In genomic region chr19:1232231-1232637, GRCh38 we compare ENCODE assay signal across 16 cellular contexts. TPM values are rescaled to one million over a fixed set of nuclear protein-coding genes. Genes with fewer than 3 reads are reported as not detected.
DNase-seq lines count a peak whose midpoint lies in the region; TF ChIP-seq lines count a peak whose summit lies in the region.
"Had no signal": no experiment of that assay in that cellular context is flagged by ENCODE, and none has a peak within 500 bp of the region (broad histone marks: within the 10 kb centered on the region; RNA-seq: fewer than 3 reads in every experiment).

No MANE protein-coding gene starts in this region.

- H3K27me3 ChIP-seq in mammary epithelial cell (ENCODE audit: insufficient read depth, low read length) = no peaks in the 10 kb centered on the region
- peaks cover 0 to 11% (median 2%) of the 10 kb centered on the region in 4 donors for H3K27me3 ChIP-seq in esophagus muscularis mucosa
- H3K27me3 ChIP-seq in vagina = no peaks in the 10 kb centered on the region

- H3K4me2 ChIP-seq in mammary epithelial cell (ENCODE audit: insufficient read depth, low read depth, low read length) = no peak overlapping the region

- intact Hi-C loops in MCF 10A (cut with micrococcal nuclease) (no loop called here), mammary epithelial cell (cut with micrococcal nuclease) (no loop called here), esophagus muscularis mucosa (cut with DNase I) (no loop called here), vagina (cut with DNase I) (no loop called here)

- TF ChIP-seq CTCF in MCF 10A (IDR thresholded peaks at IDR 0.05; ENCODE audit: unreplicated experiment) = no peak
- TF ChIP-seq CTCF in mammary epithelial cell (conservative IDR thresholded peaks at IDR 0.05 in 1 of 2, IDR thresholded peaks at IDR 0.05 in 1 of 2; ENCODE audit: extremely low read depth in 1 of 2, insufficient read depth in 1 of 2, low read depth in 1 of 2, low read length in 2 of 2) = no peak
- no peak for TF ChIP-seq CTCF in esophagus muscularis mucosa (IDR thresholded peaks at IDR 0.05)
- no peak for TF ChIP-seq CTCF in mesothelial cell of epicardium (IDR thresholded peaks at IDR 0.05; ENCODE audit: unreplicated experiment)
- TF ChIP-seq CTCF in vagina (IDR thresholded peaks at IDR 0.05) = no peak
- TF ChIP-seq CTCF in foreskin fibroblast (IDR thresholded peaks at IDR 0.05; ENCODE audit: low read depth, low read length) = no peak
- TF ChIP-seq CTCF in progenitor cell of endocrine pancreas (IDR thresholded peaks at IDR 0.05; ENCODE audit: unreplicated experiment) = no peak

- TF ChIP-seq POLR2A in esophagus muscularis mucosa (IDR thresholded peaks at IDR 0.05; ENCODE audit: low read depth) = no peak
- no peak for TF ChIP-seq POLR2A in vagina (IDR thresholded peaks at IDR 0.05)

- H3K27ac Mint-ChIP-seq in MCF 10A (ENCODE audit: low read depth, unreplicated experiment) (peak overlapping the region; percentile 27), mesothelial cell of epicardium (peak overlapping the region; percentile 86), progenitor cell of endocrine pancreas (no peak overlapping the region)

- H3K27me3 Mint-ChIP-seq in MCF 10A (ENCODE audit: insufficient read depth, unreplicated experiment) = no peaks in the 10 kb centered on the region
- no peaks in the 10 kb centered on the region for H3K27me3 Mint-ChIP-seq in mesothelial cell of epicardium (ENCODE audit: low read depth)
- no peaks in the 10 kb centered on the region for H3K27me3 Mint-ChIP-seq in progenitor cell of endocrine pancreas
- H3K27me3 Mint-ChIP-seq: naive B cell had no signal

- H3K36me3 Mint-ChIP-seq in MCF 10A (ENCODE audit: insufficient read depth, unreplicated experiment) (peaks cover 5% of the 10 kb centered on the region), mesothelial cell of epicardium (peaks cover 3% of the 10 kb centered on the region), progenitor cell of endocrine pancreas (ENCODE audit: insufficient read depth) (peaks cover 7% of the 10 kb centered on the region)
- H3K36me3 Mint-ChIP-seq: naive B cell had no signal

- POLR2A ChIA-PET in MCF 10A (lab: Yijun Ruan, JAX) = interaction anchor here (0.6 to 1.0 kb wide), 3 partner anchors 15 to 128 kb away, joined by 3 to 4 read pairs (median 4); partner anchors contain the start of gene GPX4

- H3K9ac ChIP-seq in mammary epithelial cell (ENCODE audit: insufficient read depth, low read length) = no peak overlapping the region
- H3K9ac ChIP-seq: GM23248 had no signal

- no peaks in the 10 kb centered on the region for H3K9me3 Mint-ChIP-seq in MCF 10A (ENCODE audit: unreplicated experiment)
- H3K9me3 Mint-ChIP-seq in mesothelial cell of epicardium = no peaks in the 10 kb centered on the region
- H3K9me3 Mint-ChIP-seq in progenitor cell of endocrine pancreas (ENCODE audit: low read depth) = no peaks in the 10 kb centered on the region
- H3K9me3 Mint-ChIP-seq: naive B cell had no signal

- H3K9me3 ChIP-seq in mammary epithelial cell (replicated peaks; ENCODE audit: insufficient read depth, low read length) (no peaks in the 10 kb centered on the region), esophagus muscularis mucosa (no peaks in the 10 kb centered on the region), vagina (no peaks in the 10 kb centered on the region)
- H3K9me3 ChIP-seq: tibial artery had no signal

- H3K4me3 Mint-ChIP-seq in MCF 10A (ENCODE audit: unreplicated experiment) (no peak overlapping the region), mesothelial cell of epicardium (peak overlapping the region; percentile 36), progenitor cell of endocrine pancreas (ENCODE audit: low read depth) (no peak overlapping the region)

- H3K79me2 ChIP-seq in mammary epithelial cell (ENCODE audit: insufficient read depth, low read length) = peaks cover 2% of the 10 kb centered on the region

- H3K36me3 ChIP-seq in mammary epithelial cell (ENCODE audit: insufficient read depth, low read length) (peaks cover 2% of the 10 kb centered on the region), esophagus muscularis mucosa (peaks cover 11 to 18% (median 11%) of the 10 kb centered on the region in 4 donors), vagina (peaks cover 0 to under 1% of the 10 kb centered on the region in 2 donors)

- no TSS peak for BruUV-seq in MCF 10A (replicated peaks; lab: Mats Ljungman, UMichigan)
- BruUV-seq in mammary epithelial cell (replicated peaks; lab: Mats Ljungman, UMichigan) = no TSS peak

- no peak for DNase-seq in MCF 10A (ENCODE audit: unreplicated experiment)
- no peak for DNase-seq in mammary epithelial cell
- DNase-seq in esophagus muscularis mucosa (ENCODE audit: extremely low spot score) = no peak
- no peak for DNase-seq in mesothelial cell of epicardium (ENCODE audit: low spot score in 2 of 2, unreplicated experiment in 2 of 2)
- DNase-seq in vagina (ENCODE audit: extremely low spot score in 2 of 2) = no peak
- DNase-seq in foreskin fibroblast = no peak
- DNase-seq in GDM1 (lab: John Stamatoyannopoulos, UW) = no peak
- no peak for DNase-seq in progenitor cell of endocrine pancreas (ENCODE audit: low spot score, unreplicated experiment)
- DNase-seq: activated CD4-positive, CD25-positive, alpha-beta regulatory T cell; activated T-cell treated with anti-CD3 and anti-CD28 coated beads, Interleukin-2, amount 50 U/mL, for 1 hour; amygdala; naive B cell; NCI-H2081 treated with DMSO at 0.1 percent for 48 hours; SW 1271; tibial artery had no signal

- H3K27ac ChIP-seq in mammary epithelial cell (ENCODE audit: insufficient read depth, low read depth, low read length) = no peak overlapping the region
- peak overlapping the region; percentile 35 to 46 (median 40) for H3K27ac ChIP-seq in esophagus muscularis mucosa (replicated peaks in 1 of 4)
- H3K27ac ChIP-seq in vagina = peak overlapping the region; percentile 33
- H3K27ac ChIP-seq: GM23248 had no signal

- no peak overlapping the region for H2AFZ ChIP-seq in mammary epithelial cell (ENCODE audit: low read depth, low read length)
- H2AFZ ChIP-seq: GM23248 had no signal

- no peak for TF ChIP-seq EP300 in esophagus muscularis mucosa (IDR thresholded peaks at IDR 0.05)

- dilution Hi-C loops in mammary epithelial cell (cut with HindIII; ENCODE audit: low sequenced_read_pairs) = loop anchor here (10.0 kb wide), 2 partner anchors 107 to 167 kb away; partner anchors contain the start of gene ARHGAP45

- no peaks in the 10 kb centered on the region for H4K20me1 ChIP-seq in mammary epithelial cell (ENCODE audit: insufficient read depth, low read length)

- H3K4me1 ChIP-seq in mammary epithelial cell (ENCODE audit: insufficient read depth, low read length) (peaks cover 14% of the 10 kb centered on the region), esophagus muscularis mucosa (peaks cover 21 to 37% (median 32%) of the 10 kb centered on the region in 4 donors), vagina (peaks cover 27% of the 10 kb centered on the region)

- H3K4me1 Mint-ChIP-seq in MCF 10A (ENCODE audit: insufficient read depth, unreplicated experiment) (peaks cover 14% of the 10 kb centered on the region), mesothelial cell of epicardium (peaks cover 18% of the 10 kb centered on the region), progenitor cell of endocrine pancreas (ENCODE audit: low read depth) (no peaks in the 10 kb centered on the region)
- H3K4me1 Mint-ChIP-seq: naive B cell had no signal

- H3K4me3 ChIP-seq in mammary epithelial cell (replicated peaks in 1 of 3; ENCODE audit: insufficient read depth in 1 of 3, low read depth in 2 of 3, low read length in 3 of 3) (no peak overlapping the region), esophagus muscularis mucosa (no peak overlapping the region), vagina (no peak overlapping the region), foreskin fibroblast (ENCODE audit: low read depth in 1 of 2, low read length in 2 of 2) (no peak overlapping the region)
- H3K4me3 ChIP-seq: GM23248, tibial artery had no signal

- CTCF ChIA-PET in MCF 10A (lab: Yijun Ruan, JAX) (interaction anchor here (0.5 to 0.7 kb wide), 3 partner anchors 14 to 81 kb away, joined by 3 to 4 read pairs (median 4); no protein-coding TSS in a partner anchor), mammary epithelial cell (lab: Charles Lee; ENCODE audit: low non-redundant PET) (interaction anchor here (0.6 kb wide), 1 partner anchor 34 kb away, joined by 3 read pairs; no protein-coding TSS in a partner anchor)

- in situ Hi-C loops in mammary epithelial cell (cut with MboI; ENCODE audit: low sequenced_read_pairs in 2 of 2) = no loop called here

- WGBS in mammary epithelial cell (ENCODE audit: low coverage, missing lambda C conversion rate) = 100% methylated on average over 5 of the region's 5 CpGs
- 49% methylated on average over 2 of the region's 5 CpGs for WGBS in esophagus muscularis mucosa

RNA-seq across cellular contexts. Expression of gene CBARP, which starts 5.6 kb away (rescaled TPM):
- 7.0 and 8.2 TPM in 2 replicates for total RNA-seq in MCF 10A (2022)
- total RNA-seq in mammary epithelial cell = 1 to 10 TPM; 5.8 to 7.3 TPM
- 0.88 TPM for polyA plus RNA-seq in mammary epithelial cell
- polyA minus RNA-seq in mammary epithelial cell = 1.1 TPM
- 1 to 10 TPM in 1 of 4 donors, under 1 TPM in 2, not detected in 1; 0.58 to 1.0 (median 0.99) TPM for total RNA-seq in esophagus muscularis mucosa
- total RNA-seq in mesothelial cell of epicardium = 9.0 to 10.4 TPM (median 9.2 TPM) in 3 replicates
- 3.9 TPM for total RNA-seq in vagina
- total RNA-seq in progenitor cell of endocrine pancreas = 12.4 and 13.0 TPM in 2 replicates

RNA-seq across cellular contexts. Expression of gene ATP5F1D, which starts 9.3 kb away (rescaled TPM):
- total RNA-seq in MCF 10A (2022) (256 and 258 TPM in 2 replicates), mammary epithelial cell (100 to 1,000 TPM in 1 of 2 donors, 10 to 100 TPM in 1; 12.3 to 198 TPM), esophagus muscularis mucosa (100 to 1,000 TPM in 2 of 4 donors, 10 to 100 TPM in 2; 77.5 to 140 (median 109) TPM), mesothelial cell of epicardium (105 to 115 TPM (median 108 TPM) in 3 replicates), vagina (154 TPM), progenitor cell of endocrine pancreas (107 and 117 TPM in 2 replicates)
- polyA plus RNA-seq in mammary epithelial cell = 137 TPM
- polyA minus RNA-seq in mammary epithelial cell = 24.2 TPM

RNA-seq across cellular contexts. Expression of gene MIDN, which starts 16.1 kb away (rescaled TPM):
- 73.6 and 96.9 TPM in 2 replicates for total RNA-seq in MCF 10A (2022)
- 10 to 100 TPM; 17.5 to 73.8 TPM for total RNA-seq in mammary epithelial cell
- 19.1 TPM for polyA plus RNA-seq in mammary epithelial cell
- polyA minus RNA-seq in mammary epithelial cell = 26.2 TPM
- total RNA-seq in esophagus muscularis mucosa = 10 to 100 TPM; 20.3 to 72.2 (median 31.8) TPM
- total RNA-seq in mesothelial cell of epicardium = 168 to 177 TPM (median 172 TPM) in 3 replicates
- 170 TPM for total RNA-seq in vagina
- total RNA-seq in progenitor cell of endocrine pancreas = 187 and 193 TPM in 2 replicates

RNA-seq across cellular contexts. Expression of gene STK11, which starts 26.7 kb away (rescaled TPM):
- 63.1 and 65.6 TPM in 2 replicates for total RNA-seq in MCF 10A (2022)
- 10 to 100 TPM; 57.7 to 67.5 TPM for total RNA-seq in mammary epithelial cell
- 32.7 TPM for polyA plus RNA-seq in mammary epithelial cell
- polyA minus RNA-seq in mammary epithelial cell = 48.3 TPM
- total RNA-seq in esophagus muscularis mucosa = 10 to 100 TPM; 52.2 to 95.7 (median 73.2) TPM
- 71.7 to 73.0 TPM (median 71.8 TPM) in 3 replicates for total RNA-seq in mesothelial cell of epicardium
- total RNA-seq in vagina = 54.5 TPM
- total RNA-seq in progenitor cell of endocrine pancreas = 59.3 and 61.5 TPM in 2 replicates

RNA-seq across cellular contexts. Expression of gene CIRBP, which starts 36.9 kb away (rescaled TPM):
- 316 and 362 TPM in 2 replicates for total RNA-seq in MCF 10A (2022)
- total RNA-seq in mammary epithelial cell = 100 to 1,000 TPM; 196 to 221 TPM
- polyA plus RNA-seq in mammary epithelial cell = 132 TPM
- polyA minus RNA-seq in mammary epithelial cell = 125 TPM
- total RNA-seq in esophagus muscularis mucosa = 100 to 1,000 TPM; 236 to 601 (median 429) TPM
- total RNA-seq in mesothelial cell of epicardium = 659 to 674 TPM (median 670 TPM) in 3 replicates
- 192 TPM for total RNA-seq in vagina
- 462 and 465 TPM in 2 replicates for total RNA-seq in progenitor cell of endocrine pancreas
